Comparison of ENCODE assay signal across 30 cellular contexts in genomic region chr12:52722680-52723079, GRCh38. TPM values are rescaled to one million over a fixed set of nuclear protein-coding genes. Genes with fewer than 3 reads are reported as not detected.
"Had no signal": no experiment of that assay in that cellular context is flagged by ENCODE, and none has a peak within 500 bp of the region (broad histone marks: within the 10 kb centered on the region; RNA-seq: fewer than 3 reads in every experiment).

No MANE protein-coding gene starts in this region.

- H3K36me3 Mint-ChIP-seq: stimulated activated effector memory CD8-positive, alpha-beta T cell treated with anti-CD3 and anti-CD28 coated beads, Interleukin-12 subunit alpha, Interleukin-12 subunit beta, amount 100 ng/mL, for 72 hours; stimulated activated memory B cell treated with anti-CD40 and anti-IgM and Interleukin-4, amounts not matched to agents 10 μg/mL and 1 μg/mL and 100 μg/mL, for 72 hours; stimulated activated naive B cell treated with anti-CD40 and anti-IgM and Interleukin-4, amounts not matched to agents 10 μg/mL and 1 μg/mL and 100 μg/mL, for 72 hours; type B pancreatic cell had no signal

- H3K27ac Mint-ChIP-seq: stimulated activated effector memory CD8-positive, alpha-beta T cell treated with anti-CD3 and anti-CD28 coated beads, Interleukin-12 subunit alpha, Interleukin-12 subunit beta, amount 100 ng/mL, for 72 hours; stimulated activated memory B cell treated with anti-CD40 and anti-IgM and Interleukin-4, amounts not matched to agents 10 μg/mL and 1 μg/mL and 100 μg/mL, for 72 hours; stimulated activated naive B cell treated with anti-CD40 and anti-IgM and Interleukin-4, amounts not matched to agents 10 μg/mL and 1 μg/mL and 100 μg/mL, for 72 hours; stimulated activated naive CD8-positive, alpha-beta T cell treated with anti-CD3 and anti-CD28 coated beads, Interleukin-15, Interleukin-2, amounts not matched to agents 100 ng/mL and 50 ng/mL, for 24 hours; type B pancreatic cell had no signal

- ATAC-seq: stimulated activated effector memory CD8-positive, alpha-beta T cell treated with anti-CD3 and anti-CD28 coated beads, Interleukin-12 subunit alpha, Interleukin-12 subunit beta, amount 100 ng/mL, for 72 hours; stimulated activated memory B cell treated with anti-CD40 and anti-IgM and Interleukin-4, amounts not matched to agents 10 μg/mL and 1 μg/mL and 100 μg/mL, for 72 hours; stimulated activated naive B cell treated with anti-CD40 and anti-IgM and Interleukin-4, amounts not matched to agents 10 μg/mL and 1 μg/mL and 100 μg/mL, for 72 hours; stimulated activated naive CD8-positive, alpha-beta T cell treated with anti-CD3 and anti-CD28 coated beads, Interleukin-15, amount 100 ng/mL, for 72 hours; stimulated activated naive CD8-positive, alpha-beta T cell treated with anti-CD3 and anti-CD28 coated beads, Interleukin-15, Interleukin-2, amounts not matched to agents 100 U/mL and 50 U/mL, for 24 hours; upper lobe of right lung had no signal

- H3K9me3 ChIP-seq: stomach, suprapubic skin, testis, thoracic aorta, thyroid gland, tibial artery, tibial nerve, transverse colon, upper lobe of left lung, upper lobe of right lung, uterus, vagina had no signal

- DNase-seq: stimulated activated CD4-positive, alpha-beta T cell treated with anti-CD3 and anti-CD28 coated beads, Interleukin-2, amount 100 ng/mL, for 48 hours; stimulated activated CD4-positive, alpha-beta T cell treated with anti-CD3 and anti-CD28 coated beads, Interleukin-4, amount 100 ng/mL, for 1 hour; stimulated activated CD4-positive, alpha-beta T cell treated with anti-CD3 and anti-CD28 coated beads, Interleukin-4, amount 100 ng/mL, for 24 hours; stimulated activated CD4-positive, alpha-beta T cell treated with anti-CD3 and anti-CD28 coated beads, Interleukin-4, amount 100 ng/mL, for 4 hours; stimulated activated CD8-positive, alpha-beta memory T cell treated with anti-CD3 and anti-CD28 coated beads, Interleukin-4, amount 100 ng/mL, for 48 hours; stimulated activated naive B cell treated with anti-CD40 and anti-IgM and Interleukin-4, amounts not matched to agents 10 μg/mL and 1 μg/mL and 100 μg/mL, for 72 hours; stimulated activated naive CD4-positive, alpha-beta T cell; stimulated activated naive CD4-positive, alpha-beta T cell treated with Interleukin-2 at 50 U/mL for 16 hours; stimulated activated naive CD8-positive, alpha-beta T cell treated with anti-CD3 and anti-CD28 coated beads, Interleukin-15, amount 100 ng/mL, for 72 hours; stimulated activated naive CD8-positive, alpha-beta T cell treated with anti-CD3 and anti-CD28 coated beads, Interleukin-15, Interleukin-2, amounts not matched to agents 100 U/mL and 50 U/mL, for 24 hours; stomach; substantia nigra; testis; thyroid gland; tibial artery; transverse colon; upper lobe of left lung; upper lobe of right lung; uterus had no signal

- H3K4me1 Mint-ChIP-seq: stimulated activated effector memory CD8-positive, alpha-beta T cell treated with anti-CD3 and anti-CD28 coated beads, Interleukin-12 subunit alpha, Interleukin-12 subunit beta, amount 100 ng/mL, for 72 hours; stimulated activated memory B cell treated with anti-CD40 and anti-IgM and Interleukin-4, amounts not matched to agents 10 μg/mL and 1 μg/mL and 100 μg/mL, for 72 hours; stimulated activated naive B cell treated with anti-CD40 and anti-IgM and Interleukin-4, amounts not matched to agents 10 μg/mL and 1 μg/mL and 100 μg/mL, for 72 hours had no signal

- H3K9me3 Mint-ChIP-seq: stimulated activated effector memory CD8-positive, alpha-beta T cell treated with anti-CD3 and anti-CD28 coated beads, Interleukin-12 subunit alpha, Interleukin-12 subunit beta, amount 100 ng/mL, for 72 hours; stimulated activated memory B cell treated with anti-CD40 and anti-IgM and Interleukin-4, amounts not matched to agents 10 μg/mL and 1 μg/mL and 100 μg/mL, for 72 hours; stimulated activated naive B cell treated with anti-CD40 and anti-IgM and Interleukin-4, amounts not matched to agents 10 μg/mL and 1 μg/mL and 100 μg/mL, for 72 hours; stimulated activated naive CD8-positive, alpha-beta T cell treated with anti-CD3 and anti-CD28 coated beads, Interleukin-15, amount 100 ng/mL, for 72 hours; stimulated activated naive CD8-positive, alpha-beta T cell treated with anti-CD3 and anti-CD28 coated beads, Interleukin-15, Interleukin-2, amounts not matched to agents 100 ng/mL and 50 ng/mL, for 24 hours; type B pancreatic cell had no signal

- H3K27ac ChIP-seq: stomach, suprapubic skin, testis, thoracic aorta, thyroid gland, tibial artery, tibial nerve, transverse colon, upper lobe of left lung, upper lobe of right lung, uterus, vagina had no signal

- H3K4me3 ChIP-seq: stomach, suprapubic skin, testis, thoracic aorta, thyroid gland, tibial artery, tibial nerve, transverse colon, upper lobe of left lung, upper lobe of right lung, uterus, vagina had no signal

- H3K27me3 ChIP-seq: testis, thyroid gland, tibial nerve, transverse colon, upper lobe of left lung, uterus, vagina had no signal

- H3K27me3 Mint-ChIP-seq: stimulated activated naive CD8-positive, alpha-beta T cell treated with anti-CD3 and anti-CD28 coated beads, Interleukin-15, amount 100 ng/mL, for 72 hours; stimulated activated naive CD8-positive, alpha-beta T cell treated with anti-CD3 and anti-CD28 coated beads, Interleukin-15, Interleukin-2, amounts not matched to agents 100 ng/mL and 50 ng/mL, for 24 hours had no signal

- H3K4me1 ChIP-seq: stomach, suprapubic skin, testis, thyroid gland, tibial artery, tibial nerve, transverse colon, upper lobe of left lung, upper lobe of right lung, uterus, vagina had no signal

- H3K4me3 Mint-ChIP-seq: stimulated activated effector memory CD8-positive, alpha-beta T cell treated with anti-CD3 and anti-CD28 coated beads, Interleukin-12 subunit alpha, Interleukin-12 subunit beta, amount 100 ng/mL, for 72 hours; stimulated activated memory B cell treated with anti-CD40 and anti-IgM and Interleukin-4, amounts not matched to agents 10 μg/mL and 1 μg/mL and 100 μg/mL, for 72 hours; stimulated activated naive B cell treated with anti-CD40 and anti-IgM and Interleukin-4, amounts not matched to agents 10 μg/mL and 1 μg/mL and 100 μg/mL, for 72 hours; stimulated activated naive CD8-positive, alpha-beta T cell treated with anti-CD3 and anti-CD28 coated beads, Interleukin-15, amount 100 ng/mL, for 72 hours; stimulated activated naive CD8-positive, alpha-beta T cell treated with anti-CD3 and anti-CD28 coated beads, Interleukin-15, Interleukin-2, amounts not matched to agents 100 ng/mL and 50 ng/mL, for 24 hours; type B pancreatic cell had no signal

- H3K36me3 ChIP-seq: stomach, suprapubic skin, thoracic aorta, thyroid gland, tibial artery, tibial nerve, transverse colon, upper lobe of left lung, upper lobe of right lung, uterus, vagina had no signal

RNA-seq across cellular contexts. Expression of gene KRT77, which starts 19.4 kb away (rescaled TPM):
- total RNA-seq: stomach, thyroid gland, tibial nerve, transverse colon, upper lobe of left lung, upper lobe of right lung, urinary bladder, uterus had no signal

RNA-seq across cellular contexts. Expression of gene KRT1, which starts 42.5 kb away (rescaled TPM):
- total RNA-seq: testis, tibial nerve, transverse colon had no signal

RNA-seq across cellular contexts. Expression of gene KRT76, which starts 54.5 kb away (rescaled TPM):
- total RNA-seq: stomach, subcutaneous adipose tissue, suprapubic skin, temporal lobe, testis, thoracic aorta, thyroid gland, tibial nerve, transverse colon, upper lobe of left lung, upper lobe of right lung, urinary bladder, uterus, vagina had no signal
